In the genomic region with DNA sequence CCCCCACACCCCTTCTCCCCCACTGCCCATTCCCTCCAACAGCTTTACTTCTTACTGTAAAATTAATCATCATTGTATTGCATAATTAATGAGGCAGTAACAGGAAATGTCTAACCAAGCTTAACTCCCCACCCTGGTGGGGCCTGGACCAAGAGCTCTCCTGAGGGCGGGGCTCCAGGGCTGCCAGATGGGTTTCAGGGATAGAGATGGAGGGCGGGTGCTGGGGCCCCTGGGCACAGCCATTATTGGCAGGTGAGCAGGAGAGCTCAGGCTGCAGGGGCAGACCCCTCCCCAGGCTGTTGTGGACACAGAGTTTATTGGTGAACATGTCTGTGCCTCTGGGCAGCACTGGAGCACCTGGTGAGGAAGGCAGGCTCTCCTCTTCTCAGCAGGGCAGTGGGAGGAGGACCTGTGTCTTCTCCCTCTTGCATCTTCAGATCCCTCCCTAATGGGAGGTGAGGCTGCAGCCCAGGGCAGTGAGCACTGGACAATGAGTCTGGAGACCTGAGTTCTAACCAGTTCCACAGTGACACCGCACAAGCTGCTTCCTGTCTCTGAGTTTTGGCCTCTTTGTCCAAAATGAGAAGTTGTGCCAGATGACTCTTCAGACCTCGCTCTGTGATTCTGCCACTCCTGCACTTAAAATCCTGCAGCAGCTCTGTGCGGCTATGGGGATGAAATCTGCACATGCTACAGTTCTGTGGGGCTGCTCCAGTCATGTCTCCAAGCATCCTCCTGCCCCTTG, we compare ENCODE assay signal across 17 cellular contexts.
"Had no signal": no experiment of that assay in that cellular context is flagged by ENCODE, and none has a peak within 500 bp of the region (broad histone marks: within the 10 kb centered on the region; RNA-seq: fewer than 3 reads in every experiment).

No MANE protein-coding gene starts in this region.

- H3K9me3 Mint-ChIP-seq: nephron progenitor cell, WTC11 had no signal

- H3K27ac ChIP-seq: cardiac muscle cell, colonic mucosa, heart left ventricle, left ventricle myocardium inferior, sigmoid colon had no signal

- H3K4me1 ChIP-seq: colonic mucosa, heart left ventricle, left ventricle myocardium inferior, sigmoid colon had no signal

- H3K9me3 ChIP-seq: colonic mucosa, heart left ventricle, left ventricle myocardium inferior, sigmoid colon had no signal

- H3K27me3 ChIP-seq: colonic mucosa, heart left ventricle, sigmoid colon had no signal

- H3K27ac Mint-ChIP-seq: activated CD8-positive, alpha-beta T cell treated with anti-CD3 and anti-CD28 coated beads, Interleukin-2, amount 10 ng/mL, durations not matched to agents 7 days and 5 days; nephron progenitor cell; WTC11 had no signal

- H3K4me3 Mint-ChIP-seq: activated CD8-positive, alpha-beta T cell treated with anti-CD3 and anti-CD28 coated beads, Interleukin-2, amount 10 ng/mL, durations not matched to agents 7 days and 5 days; nephron progenitor cell; WTC11 had no signal

- FAIRE-seq: astrocyte, frontal cortex, islet of Langerhans had no signal

- DNase-seq: activated CD4-positive, alpha-beta T cell treated with anti-CD3 and anti-CD28 coated beads for 48 hours; activated CD8-positive, alpha-beta memory T cell treated with anti-CD3 and anti-CD28 coated beads, Interleukin-2, amount 50 U/mL, for 48 hours; activated CD8-positive, alpha-beta T cell treated with anti-CD3 and anti-CD28 coated beads, Interleukin-2, amount 10 ng/mL, durations not matched to agents 7 days and 5 days; colonic mucosa; effector CD8-positive, alpha-beta T cell; heart left ventricle; left ventricle myocardium inferior; mesenchymal stem cell; nephron progenitor cell; sigmoid colon; stimulated activated CD4-positive, alpha-beta T cell treated with anti-CD3 and anti-CD28 coated beads, Interleukin-12 subunit alpha, Interleukin-12 subunit beta, amount 100 ng/mL, for 4 hours; stimulated activated naive CD4-positive, alpha-beta T cell treated with Interleukin-2 at 50 U/mL for 16 hours had no signal

- H3K4me3 ChIP-seq: cardiac muscle cell, colonic mucosa, heart left ventricle, left ventricle myocardium inferior, sigmoid colon had no signal

- H3K36me3 ChIP-seq: cardiac muscle cell, colonic mucosa, heart left ventricle, left ventricle myocardium inferior, sigmoid colon had no signal

- ATAC-seq: activated CD8-positive, alpha-beta T cell treated with anti-CD3 and anti-CD28 coated beads, Interleukin-2, amount 10 ng/mL, durations not matched to agents 7 days and 5 days; heart left ventricle; WTC11 had no signal

- H3K36me3 Mint-ChIP-seq: WTC11 had no signal
